ENCODE assay signal across 8 cellular contexts in genomic region chr19:46513461-46514236, GRCh38. TPM values are rescaled to one million over a fixed set of nuclear protein-coding genes. Genes with fewer than 3 reads are reported as not detected.
DNase-seq lines count a peak whose midpoint lies in the region; ATAC-seq and TF ChIP-seq lines count a peak whose summit lies in the region.

No MANE protein-coding gene starts in this region.

- H4K20me1 ChIP-seq in IMR-90 (ENCODE audit: insufficient read depth, low read length) = no peaks in the 10 kb centered on the region

- no peak overlapping the region for H2BK5ac ChIP-seq in IMR-90 (ENCODE audit: low read depth, low read length, poor library complexity, severe bottlenecking)

- 100% methylated on average over 4 of the region's 36 CpGs; no CpG with 5 or more reads in 1 of the 2 experiments for WGBS in IMR-90 (ENCODE audit: extremely low coverage in 2 of 2, insufficient read length in 1 of 2), 2 experiments
- WGBS in ovary, 3 donors = 22 to 42% (median 23%) methylated on average over 21 to 36 of the region's 36 CpGs
- WGBS in thyroid gland, 2 donors = 38 to 41% methylated on average over 22 to 24 of the region's 36 CpGs

- TF ChIP-seq CTCF in IMR-90 (conservative IDR thresholded peaks at IDR 0.05; ENCODE audit: low read depth, low read length) (peak; percentile 84), ovary (IDR thresholded peaks at IDR 0.05) (peak; percentile 95 to 97 (median 96)), thyroid gland (IDR thresholded peaks at IDR 0.05) (peak; percentile 84 to 100 (median 93))

- no peaks in the 10 kb centered on the region; the same call in 1 of the 2 replicates for H3K9me1 ChIP-seq in IMR-90 (ENCODE audit: insufficient read depth, low read length)

- TF ChIP-seq EP300 in ovary (IDR thresholded peaks at IDR 0.05) = no peak

- intact Hi-C loops in IMR-90 (cut with micrococcal nuclease) (loop anchor here (1.0 to 2.0 kb wide), 3 partner anchors 25 to 233 kb away; no protein-coding TSS in a partner anchor), ovary (cut with DNase I) (loop anchor here in 3 of 4 donors (2.0 to 10.0 kb wide), 3 partner anchors 231 to 239 kb away; no protein-coding TSS in a partner anchor), thyroid gland (cut with DNase I) (no loop called here)

- H3K9me3 ChIP-seq in IMR-90 (ENCODE audit: control insufficient read depth, insufficient read depth, low read length) (peaks cover 9% of the 10 kb centered on the region), ovary (peaks cover 0 to 6% of the 10 kb centered on the region in 2 donors), thyroid gland (no peaks in the 10 kb centered on the region)

- BruUV-seq in IMR-90 (replicated peaks; lab: Mats Ljungman, UMichigan) = no TSS peak

- no peak overlapping the region for H2AK5ac ChIP-seq in IMR-90 (ENCODE audit: low read depth, low read length)

- H3K4me3 ChIP-seq in IMR-90 (ENCODE audit: insufficient read depth, low read depth, low read length) (no peak overlapping the region), ovary (no peak overlapping the region), thyroid gland (replicated peaks in 1 of 3) (no peak overlapping the region)

- no peak overlapping the region for H3K9ac ChIP-seq in IMR-90 (ENCODE audit: low read depth, low read length)

- H2BK120ac ChIP-seq in IMR-90 (ENCODE audit: low read depth, low read length) = no peak overlapping the region

- H3K4me2 ChIP-seq in IMR-90 (ENCODE audit: low read depth, low read length) = no peak overlapping the region

- CTCF ChIA-PET in IMR-90 (lab: Yijun Ruan, JAX) = interaction anchor here (0.7 kb wide), 1 partner anchor 113 kb away, joined by 3 read pairs; no protein-coding TSS in a partner anchor

- no peak overlapping the region for H2BK15ac ChIP-seq in IMR-90 (ENCODE audit: low read depth, low read length)

- H3K27ac ChIP-seq in IMR-90 (ENCODE audit: insufficient read depth, low read length) (no peak overlapping the region), ovary (no peak overlapping the region), thyroid gland (no peak overlapping the region)

- TF ChIP-seq RAD21 in IMR-90 (IDR thresholded peaks at IDR 0.05; ENCODE audit: low read length) = peak; percentile 86

- no peak overlapping the region for H3K4ac ChIP-seq in IMR-90 (ENCODE audit: low read depth, low read length)

- peak; percentile 91 for ATAC-seq in IMR-90 (ENCODE audit: low read depth)
- ATAC-seq in HG03457 (IDR thresholded peaks at IDR 0.05; ENCODE audit: unreplicated experiment) = no peak

- no peak overlapping the region for H3K18ac ChIP-seq in IMR-90 (ENCODE audit: low read depth, low read length)

- H4K8ac ChIP-seq in IMR-90 (ENCODE audit: low read depth in 2 of 2, low read length in 2 of 2) = no peak overlapping the region

- no peak overlapping the region for H3K23ac ChIP-seq in IMR-90 (ENCODE audit: low read depth, low read length)

- no peak overlapping the region for H2AK9ac ChIP-seq in IMR-90 (replicated peaks; ENCODE audit: low read depth, low read length, poor library complexity)

- no peaks in the 10 kb centered on the region for H3K79me1 ChIP-seq in IMR-90 (ENCODE audit: low read depth in 1 of 2, low read length in 2 of 2)

- dilution Hi-C loops in IMR-90 (cut with HindIII; ENCODE audit: low sequenced_read_pairs, unreplicated experiment) = no loop called here

- TF ChIP-seq POLR2A in IMR-90 (IDR thresholded peaks at IDR 0.05; ENCODE audit: low read depth, low read length) = no peak
- TF ChIP-seq POLR2A in ovary (IDR thresholded peaks at IDR 0.05) = no peak
- TF ChIP-seq POLR2A in thyroid gland (IDR thresholded peaks at IDR 0.05) = no peak

- DNase-seq in COR-L47 (lab: John Stamatoyannopoulos, UW) (peak; percentile 60), IMR-90 (peak; percentile 51), RKO (ENCODE audit: low spot score) (peak; percentile 76), foreskin melanocyte (peak; percentile 49), ovary (peak; percentile 75 to 90 (median 89)), thyroid gland (peak; percentile 73 to 80)
- peak; percentile 71 for DNase-seq in activated T-helper 9 cell treated with anti-CD3 and anti-CD28 coated beads, Interleukin-2, amount 50 U/mL, for 16 hours (ENCODE audit: low read depth)

- H3K27me3 ChIP-seq in IMR-90 (ENCODE audit: control insufficient read depth, insufficient read depth, low read length) (peaks cover 10% of the 10 kb centered on the region), ovary (no peaks in the 10 kb centered on the region), thyroid gland (no peaks in the 10 kb centered on the region)

- no peak overlapping the region for H2BK20ac ChIP-seq in IMR-90 (ENCODE audit: low read depth, low read length)

- H2AFZ ChIP-seq in IMR-90 (replicated peaks; ENCODE audit: low read length, poor library complexity) = peak overlapping the region; percentile 81

- no peak overlapping the region for H4K91ac ChIP-seq in IMR-90 (ENCODE audit: insufficient read depth, low read depth, low read length)

- H3K36me3 ChIP-seq in IMR-90 (ENCODE audit: control insufficient read depth, insufficient read depth, low read length) (no peaks in the 10 kb centered on the region), ovary (no peaks in the 10 kb centered on the region), thyroid gland (no peaks in the 10 kb centered on the region)

- POLR2A ChIA-PET in IMR-90 (lab: Charles Lee; ENCODE audit: unreplicated experiment) = no interaction called here

- in situ Hi-C loops in IMR-90 (cut with MboI; ENCODE audit: low sequenced_read_pairs) = no loop called here

- H3K14ac ChIP-seq in IMR-90 (replicated peaks; ENCODE audit: low read depth, low read length) = no peak overlapping the region

- H4K5ac ChIP-seq in IMR-90 (ENCODE audit: low read depth, low read length) = no peak overlapping the region

- H3K4me1 ChIP-seq in IMR-90 (ENCODE audit: control insufficient read depth, insufficient read depth, low read length) (no peaks in the 10 kb centered on the region), ovary (ENCODE audit: insufficient read depth) (peaks cover 2% of the 10 kb centered on the region), thyroid gland (peaks cover 0 to 4% of the 10 kb centered on the region in 2 donors)

- no peak overlapping the region for H3K56ac ChIP-seq in IMR-90 (ENCODE audit: extremely low read depth, insufficient read depth, low read length)

TF ChIP-seq in IMR-90, 13 proteins besides CTCF, POLR2A, EP300 and RAD21:
- TF ChIP-seq MXI1 (IDR thresholded peaks at IDR 0.05; ENCODE audit: borderline replicate concordance, low read depth, low read length) = no peak
- TF ChIP-seq RCOR1 (IDR thresholded peaks at IDR 0.05; ENCODE audit: insufficient replicate concordance, low read length) = no peak
- peak; percentile 73 for TF ChIP-seq SMC3 (IDR thresholded peaks at IDR 0.05; ENCODE audit: low read depth, low read length)
- no peak for TF ChIP-seq CHD1 (IDR thresholded peaks at IDR 0.05; ENCODE audit: low read depth, low read length)
- TF ChIP-seq MAFK (IDR thresholded peaks at IDR 0.05; ENCODE audit: low read depth, low read length) = no peak

RNA-seq across cellular contexts. Expression of gene PNMA8B, which starts 18.0 kb away (rescaled TPM):
- total RNA-seq in IMR-90 (2012; rRNA removed) (under 0.01 and 0.18 TPM in 2 replicates), ovary (10 to 100 TPM in 1 of 7 donors, 1 to 10 TPM in 6; 2.8 to 10.6 (median 6.2) TPM), thyroid gland (1 to 10 TPM; 1.3 to 1.5 (median 1.5) TPM)
- polyA plus RNA-seq in IMR-90 (2012; rRNA removed) (0.11 and 0.12 TPM in 2 replicates), ovary (1 to 10 TPM in 1 of 2 donors, under 1 TPM in 1; 0.97 to 5.2 TPM)
- 0.22 and 0.24 TPM in 2 replicates for polyA plus RNA-seq in IMR-90 (2012; cell fraction: cytosol; rRNA removed)
- 0.10 and 0.12 TPM in 2 replicates for polyA plus RNA-seq in IMR-90 (2012; cell fraction: nucleus; rRNA removed; ENCODE audit: low replicate concordance)

RNA-seq across cellular contexts. Expression of gene PNMA8A, which starts 42.3 kb away (rescaled TPM):
- 0.83 and 0.90 TPM in 2 replicates for total RNA-seq in IMR-90 (2012; rRNA removed)
- polyA plus RNA-seq in IMR-90 (2012; rRNA removed) = 0.73 and 0.77 TPM in 2 replicates
- polyA plus RNA-seq in IMR-90 (2012; cell fraction: cytosol; rRNA removed) = 1.5 and 2.5 TPM in 2 replicates
- 0.46 and 0.81 TPM in 2 replicates for polyA plus RNA-seq in IMR-90 (2012; cell fraction: nucleus; rRNA removed; ENCODE audit: low replicate concordance)
- total RNA-seq in ovary = 10 to 100 TPM in 6 of 7 donors, 1 to 10 TPM in 1; 8.8 to 35.3 (median 32.8) TPM
- 10 to 100 TPM in 1 of 2 donors, 1 to 10 TPM in 1; 9.9 to 13.2 TPM for polyA plus RNA-seq in ovary
- total RNA-seq in thyroid gland = 10 to 100 TPM in 3 of 4 donors, 1 to 10 TPM in 1; 8.9 to 33.8 (median 19.5) TPM
